17 cellular contexts compared by ENCODE assay signal in genomic region chr15:22973286-22973685, GRCh38. TPM values are rescaled to one million over a fixed set of nuclear protein-coding genes. Genes with fewer than 3 reads are reported as not detected.
DNase-seq lines count a peak whose midpoint lies in the region; ATAC-seq and FAIRE-seq lines count a peak whose summit lies in the region.
"Had no signal": no experiment of that assay in that cellular context is flagged by ENCODE, and none has a peak within 500 bp of the region (broad histone marks: within the 10 kb centered on the region; RNA-seq: fewer than 3 reads in every experiment).

No MANE protein-coding gene starts in this region.

- H3K9me3 ChIP-seq in small intestine (ENCODE audit: control insufficient read depth, low read depth) (no peaks in the 10 kb centered on the region), neuronal stem cell (replicated peaks in 1 of 2; ENCODE audit: control insufficient read depth in 2 of 2, insufficient read depth in 1 of 2, low read depth in 1 of 2, low read length in 2 of 2) (peaks cover 0 to 19% of the 10 kb centered on the region in 2 donors)
- H3K9me3 ChIP-seq: suprapubic skin had no signal

- peaks cover 10% of the 10 kb centered on the region for H3K9me3 Mint-ChIP-seq in activated CD4-positive, alpha-beta memory T cell treated with anti-CD3 and anti-CD28 coated beads for 36 hours
- no peaks in the 10 kb centered on the region for H3K9me3 Mint-ChIP-seq in activated CD4-positive, alpha-beta memory T cell treated with anti-CD3 and anti-CD28 coated beads, Interleukin-2, amount 10 ng/mL, durations not matched to agents 7 days and 5 days
- H3K9me3 Mint-ChIP-seq: activated CD4-positive, alpha-beta T cell treated with anti-CD3 and anti-CD28 coated beads, Interleukin-2, amount 10 ng/mL, durations not matched to agents 7 days and 5 days had no signal

- H3K27me3 ChIP-seq in small intestine (ENCODE audit: control insufficient read depth in 2 of 2, insufficient read depth in 2 of 2, low read length in 2 of 2) (no peaks in the 10 kb centered on the region), neuronal stem cell (ENCODE audit: control insufficient read depth in 3 of 3, insufficient read depth in 3 of 3, low read depth in 1 of 3, low read length in 3 of 3) (no peaks in the 10 kb centered on the region)
- H3K27me3 ChIP-seq: suprapubic skin had no signal

- POLR2A ChIA-PET in activated CD4-positive, alpha-beta memory T cell treated with anti-CD3 and anti-CD28 coated beads for 36 hours (lab: Charles Lee) = no interaction called here
- POLR2A ChIA-PET in activated CD4-positive, alpha-beta memory T cell treated with anti-CD3 and anti-CD28 coated beads, Interleukin-2, amount 10 ng/mL, durations not matched to agents 7 days and 5 days (lab: Charles Lee) = no interaction called here

- no peaks in the 10 kb centered on the region for H3K27me3 Mint-ChIP-seq in activated CD4-positive, alpha-beta memory T cell treated with anti-CD3 and anti-CD28 coated beads for 36 hours
- H3K27me3 Mint-ChIP-seq in activated CD4-positive, alpha-beta memory T cell treated with anti-CD3 and anti-CD28 coated beads, Interleukin-2, amount 10 ng/mL, durations not matched to agents 7 days and 5 days = peaks cover under 1% of the 10 kb centered on the region

- peaks cover 2% of the 10 kb centered on the region for H3K4me1 Mint-ChIP-seq in activated CD4-positive, alpha-beta memory T cell treated with anti-CD3 and anti-CD28 coated beads for 36 hours (ENCODE audit: low read depth)
- peaks cover 8% of the 10 kb centered on the region for H3K4me1 Mint-ChIP-seq in activated CD4-positive, alpha-beta memory T cell treated with anti-CD3 and anti-CD28 coated beads, Interleukin-2, amount 10 ng/mL, durations not matched to agents 7 days and 5 days

- no peak overlapping the region for H2AFZ ChIP-seq in neuronal stem cell (ENCODE audit: low read length)

- WGBS in small intestine, 3 donors = 15 to 36% (median 23%) methylated on average over 5 of the region's 5 CpGs
- no CpG with 5 or more reads among the region's 5 CpGs for WGBS in neuronal stem cell (ENCODE audit: extremely low coverage in 2 of 2, insufficient read length in 2 of 2, insufficient replicate concordance in 1 of 2), 2 donors

- peak; percentile 15 for DNase-seq in activated CD4-positive, alpha-beta memory T cell treated with anti-CD3 and anti-CD28 coated beads for 36 hours
- no peak for DNase-seq in activated CD4-positive, alpha-beta memory T cell treated with anti-CD3 and anti-CD28 coated beads, Interleukin-2, amount 10 ng/mL, durations not matched to agents 7 days and 5 days
- peak; percentile 63 for DNase-seq in NCI-H526 treated with DMSO at 0.1 percent for 48 hours (lab: John Stamatoyannopoulos, UW)
- DNase-seq in small intestine = peak; percentile 25
- DNase-seq in HUDEP-2 (lab: John Stamatoyannopoulos, UW; ENCODE audit: unreplicated experiment in 76 of 76) = no peak
- DNase-seq in neuronal stem cell (ENCODE audit: low spot score) = no peak
- DNase-seq: activated CD4-positive, alpha-beta T cell treated with anti-CD3 and anti-CD28 coated beads, Interleukin-2, amount 10 ng/mL, durations not matched to agents 7 days and 5 days; activated effector memory CD4-positive, alpha-beta T cell treated with Interleukin-2 at 50 U/mL for 16 hours; NCI-H1048; NCI-H524 treated with DMSO at 0.1 percent for 48 hours had no signal

- H3K4me2 ChIP-seq in neuronal stem cell (ENCODE audit: insufficient read depth, low read length, poor library complexity, severe bottlenecking) = no peak overlapping the region

- no peak overlapping the region for H3K9ac ChIP-seq in neuronal stem cell (ENCODE audit: low read depth, low read length, poor library complexity)

- no peak overlapping the region for H4K8ac ChIP-seq in neuronal stem cell (ENCODE audit: low read depth, low read length)

- H2BK5ac ChIP-seq in neuronal stem cell (ENCODE audit: low read length) = no peak overlapping the region

- no peak overlapping the region for H3K27ac Mint-ChIP-seq in activated CD4-positive, alpha-beta memory T cell treated with anti-CD3 and anti-CD28 coated beads for 36 hours
- no peak overlapping the region for H3K27ac Mint-ChIP-seq in activated CD4-positive, alpha-beta memory T cell treated with anti-CD3 and anti-CD28 coated beads, Interleukin-2, amount 10 ng/mL, durations not matched to agents 7 days and 5 days
- H3K27ac Mint-ChIP-seq: activated CD4-positive, alpha-beta T cell treated with anti-CD3 and anti-CD28 coated beads, Interleukin-2, amount 10 ng/mL, durations not matched to agents 7 days and 5 days had no signal

- H3K23ac ChIP-seq in neuronal stem cell (ENCODE audit: low read depth, low read length, poor library complexity) = no peak overlapping the region

- no peak overlapping the region for H2BK15ac ChIP-seq in neuronal stem cell (ENCODE audit: low read length)

- CTCF ChIA-PET in activated CD4-positive, alpha-beta memory T cell treated with anti-CD3 and anti-CD28 coated beads for 36 hours (lab: Charles Lee) = no interaction called here
- CTCF ChIA-PET in activated CD4-positive, alpha-beta memory T cell treated with anti-CD3 and anti-CD28 coated beads, Interleukin-2, amount 10 ng/mL, durations not matched to agents 7 days and 5 days (lab: Charles Lee) = no interaction called here

- H3K79me1 ChIP-seq in neuronal stem cell (ENCODE audit: low read depth, low read length) = peaks cover 10% of the 10 kb centered on the region

- no peak overlapping the region for H3K4ac ChIP-seq in neuronal stem cell (ENCODE audit: low read length)

- no peak overlapping the region for H2AK5ac ChIP-seq in neuronal stem cell (ENCODE audit: low read depth, low read length)

- no peak overlapping the region for H2BK120ac ChIP-seq in neuronal stem cell (ENCODE audit: low read depth, low read length)

- FAIRE-seq in small intestine (lab: Jason Lieb, UNC) = no peak
- FAIRE-seq: A204.1, GM12891, H1 had no signal

- H3K36me3 ChIP-seq in small intestine (ENCODE audit: control insufficient read depth in 2 of 2, insufficient read depth in 2 of 2, low read length in 2 of 2) = no peaks in the 10 kb centered on the region
- peaks cover 0 to 2% of the 10 kb centered on the region in 2 donors for H3K36me3 ChIP-seq in neuronal stem cell (replicated peaks in 1 of 2; ENCODE audit: control insufficient read depth in 2 of 2, insufficient read depth in 2 of 2, low read length in 2 of 2)
- H3K36me3 ChIP-seq: suprapubic skin had no signal

- no peak overlapping the region for H3K18ac ChIP-seq in neuronal stem cell (ENCODE audit: low read length)

- H2BK12ac ChIP-seq in neuronal stem cell (ENCODE audit: low read length) = no peak overlapping the region

- ATAC-seq in HG02852 (IDR thresholded peaks at IDR 0.05; ENCODE audit: unreplicated experiment) (peak; percentile 86), HG02973 (IDR thresholded peaks at IDR 0.05; ENCODE audit: unreplicated experiment) (no peak)

- no peak overlapping the region for H4K91ac ChIP-seq in neuronal stem cell (ENCODE audit: low read depth, low read length, poor library complexity)

- intact Hi-C loops in activated CD4-positive, alpha-beta memory T cell treated with anti-CD3 and anti-CD28 coated beads for 36 hours (cut with micrococcal nuclease) = no loop called here

- peaks cover 5% of the 10 kb centered on the region for H3K36me3 Mint-ChIP-seq in activated CD4-positive, alpha-beta memory T cell treated with anti-CD3 and anti-CD28 coated beads for 36 hours
- H3K36me3 Mint-ChIP-seq in activated CD4-positive, alpha-beta memory T cell treated with anti-CD3 and anti-CD28 coated beads, Interleukin-2, amount 10 ng/mL, durations not matched to agents 7 days and 5 days (ENCODE audit: low read depth) = no peaks in the 10 kb centered on the region

- no peak overlapping the region for H3K4me3 Mint-ChIP-seq in activated CD4-positive, alpha-beta memory T cell treated with anti-CD3 and anti-CD28 coated beads for 36 hours
- H3K4me3 Mint-ChIP-seq in activated CD4-positive, alpha-beta memory T cell treated with anti-CD3 and anti-CD28 coated beads, Interleukin-2, amount 10 ng/mL, durations not matched to agents 7 days and 5 days = no peak overlapping the region
- H3K4me3 Mint-ChIP-seq: activated CD4-positive, alpha-beta T cell treated with anti-CD3 and anti-CD28 coated beads, Interleukin-2, amount 10 ng/mL, durations not matched to agents 7 days and 5 days had no signal

- H3K4me3 ChIP-seq in small intestine (ENCODE audit: low read depth in 1 of 2, low read length in 2 of 2) (no peak overlapping the region), neuronal stem cell (ENCODE audit: low read length in 2 of 2) (no peak overlapping the region)
- H3K4me3 ChIP-seq: suprapubic skin had no signal

- H3K4me1 ChIP-seq in small intestine (ENCODE audit: control insufficient read depth in 2 of 2, insufficient read depth in 1 of 2, low read depth in 1 of 2, low read length in 1 of 2) = peaks cover 0 to 2% of the 10 kb centered on the region in 2 donors
- H3K4me1 ChIP-seq in neuronal stem cell (ENCODE audit: control insufficient read depth in 2 of 2, insufficient read depth in 1 of 2, low read depth in 1 of 2, low read length in 2 of 2) = no peaks in the 10 kb centered on the region

- no peak overlapping the region for H3K14ac ChIP-seq in neuronal stem cell (ENCODE audit: low read length)

- no peak overlapping the region for H3K27ac ChIP-seq in small intestine (ENCODE audit: low read depth in 1 of 2, low read length in 1 of 2)
- no peak overlapping the region for H3K27ac ChIP-seq in neuronal stem cell (replicated peaks; ENCODE audit: low read length)
- H3K27ac ChIP-seq: epithelial cell of prostate, suprapubic skin had no signal

RNA-seq across cellular contexts. Expression of gene CYFIP1, which starts 6.9 kb away (rescaled TPM):
- total RNA-seq in activated CD4-positive, alpha-beta memory T cell treated with anti-CD3 and anti-CD28 coated beads for 36 hours = 10 to 100 TPM; 55.8 to 57.3 TPM
- total RNA-seq in activated CD4-positive, alpha-beta memory T cell treated with anti-CD3 and anti-CD28 coated beads, Interleukin-2, amount 10 ng/mL, durations not matched to agents 7 days and 5 days = 10 to 100 TPM; 23.1 to 24.9 TPM
- polyA plus RNA-seq in small intestine = 10 to 100 TPM; 35.9 to 59.9 (median 43.7) TPM
- polyA plus RNA-seq in neuronal stem cell (2013, experiment 1 of 2) = 50.3 TPM
- polyA plus RNA-seq in neuronal stem cell (2013, experiment 2 of 2) = 51.9 TPM

Comparison
In these comparisons a context has a peak if more than half of its experiments do, and no peak if none do; other contexts are left out.
1. DNase-seq: peak in activated CD4-positive, alpha-beta memory T cell treated with anti-CD3 and anti-CD28 coated beads for 36 hours (single experiment), NCI-H526 treated with DMSO at 0.1 percent for 48 hours (single experiment) and small intestine (single experiment); none in activated CD4-positive, alpha-beta memory T cell treated with anti-CD3 and anti-CD28 coated beads, Interleukin-2, amount 10 ng/mL, durations not matched to agents 7 days and 5 days (single experiment), HUDEP-2 (0 of 76) and neuronal stem cell (single experiment).